13 cellular contexts compared by ENCODE assay signal in the genomic region with DNA sequence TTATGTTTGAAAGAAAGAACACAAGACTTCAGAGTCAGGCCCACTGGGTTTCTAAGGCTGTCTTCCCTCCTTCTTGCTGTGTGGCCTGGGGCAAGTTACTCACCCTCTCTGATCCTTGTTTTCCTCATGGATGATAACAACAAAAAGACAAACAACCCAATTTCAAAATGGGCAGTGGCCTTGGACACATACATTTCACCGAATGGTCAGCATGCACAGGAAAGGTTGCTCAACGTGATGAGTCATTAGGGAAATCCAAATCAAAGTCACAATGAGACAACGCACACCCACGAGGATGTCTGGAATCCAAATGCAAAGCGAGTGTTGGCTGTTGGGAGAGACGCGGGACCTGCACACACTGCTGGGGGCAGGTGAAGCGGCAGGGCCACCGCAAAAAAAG.
"Had no signal": no experiment of that assay in that cellular context is flagged by ENCODE, and none has a peak within 500 bp of the region (broad histone marks: within the 10 kb centered on the region; RNA-seq: fewer than 3 reads in every experiment).

No MANE protein-coding gene starts in this region.

- H2AFZ ChIP-seq: hepatocyte had no signal

- DNase-seq: activated CD4-positive, alpha-beta T cell treated with anti-CD3 and anti-CD28 coated beads, Interleukin-2, amount 50 U/mL, for 4 hours; activated CD4-positive, CD25-positive, alpha-beta regulatory T cell treated with anti-CD3 and anti-CD28 coated beads, Interleukin-2, amount 50 U/mL, for 72 hours; activated CD8-positive, alpha-beta memory T cell treated with anti-CD3 and anti-CD28 coated beads, Interleukin-2, amount 10 ng/mL, durations not matched to agents 7 days and 5 days; activated gamma-delta T cell treated with Interleukin-2 at 50 U/mL for 16 hours; activated naive CD8-positive, alpha-beta T cell treated with anti-CD3 and anti-CD28 coated beads, Interleukin-2, amount 10 ng/mL, durations not matched to agents 7 days and 5 days; activated T-cell treated with anti-CD3 and anti-CD28 coated beads, Interleukin-2, amount 50 U/mL, for 4 hours; aorta; effector CD4-positive, alpha-beta T cell; kidney glomerular epithelial cell; naive B cell; small intestine; uterus had no signal

- H3K4me2 ChIP-seq: hepatocyte had no signal

- H3K4me1 ChIP-seq: uterus had no signal

- H3K4me3 ChIP-seq: hepatocyte, uterus had no signal

- H3K27ac ChIP-seq: hepatocyte, uterus had no signal

- H3K9me3 ChIP-seq: uterus had no signal

- ATAC-seq: activated CD8-positive, alpha-beta memory T cell treated with anti-CD3 and anti-CD28 coated beads, Interleukin-2, amount 10 ng/mL, durations not matched to agents 7 days and 5 days; activated T-cell treated with anti-CD3 and anti-CD28 coated beads, Interleukin-2, amount 50 U/mL, for 4 hours had no signal

- H3K36me3 ChIP-seq: uterus had no signal

- H3K27me3 ChIP-seq: hepatocyte, uterus had no signal
